In the genomic region with DNA sequence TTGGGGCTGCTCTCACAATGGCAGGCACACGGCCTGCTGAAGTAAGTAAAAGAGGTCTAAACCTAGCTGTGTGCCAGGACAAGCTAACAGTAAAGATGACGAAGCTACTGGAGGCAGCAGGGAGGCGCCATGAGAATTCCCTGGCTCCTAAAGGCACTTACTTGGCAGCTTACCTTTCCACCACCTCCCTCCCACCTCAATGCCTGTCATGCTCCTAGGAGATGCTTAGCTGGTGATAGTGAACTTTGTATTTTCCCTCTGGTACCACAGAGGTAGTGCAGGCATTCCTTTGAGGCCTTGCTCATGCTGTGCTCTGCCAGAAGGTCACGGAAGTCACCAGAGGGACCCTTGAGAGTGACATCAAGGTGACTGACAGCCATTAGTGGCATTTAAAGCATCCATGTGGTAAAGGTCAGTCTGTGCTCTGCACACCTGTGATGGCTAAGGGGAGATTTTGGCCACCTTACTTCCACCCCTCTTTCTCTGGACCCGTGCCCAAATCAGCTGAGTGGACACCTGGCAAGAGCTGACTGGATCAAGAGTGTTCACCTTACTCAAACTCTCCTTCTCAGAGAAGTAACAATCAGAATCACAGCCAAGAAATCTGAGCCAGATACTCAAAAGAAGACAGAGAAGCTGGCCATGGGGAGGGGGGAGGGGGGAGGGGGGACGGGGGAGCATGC, we compare ENCODE assay signal across 9 cellular contexts. TPM values are rescaled to one million over a fixed set of nuclear protein-coding genes. Genes with fewer than 3 reads are reported as not detected.
DNase-seq lines count a peak whose midpoint lies in the region; ATAC-seq, FAIRE-seq and TF ChIP-seq lines count a peak whose summit lies in the region.
"Had no signal": no experiment of that assay in that cellular context is flagged by ENCODE, and none has a peak within 500 bp of the region (broad histone marks: within the 10 kb centered on the region; RNA-seq: fewer than 3 reads in every experiment).

No MANE protein-coding gene starts in this region.

- H3K4me3 ChIP-seq in A549 (no peak overlapping the region), IMR-90 (ENCODE audit: insufficient read depth, low read depth, low read length) (no peak overlapping the region)

- H2BK20ac ChIP-seq in IMR-90 (ENCODE audit: low read depth, low read length), result no peak overlapping the region

- H3K27ac ChIP-seq in A549 (no peak overlapping the region), IMR-90 (ENCODE audit: insufficient read depth, low read length) (no peak overlapping the region), caudate nucleus (ENCODE audit: low read depth, low read length) (peak overlapping the region; percentile 89)

- TF ChIP-seq CTCF in A549 (IDR thresholded peaks at IDR 0.05), result no peak
- no peak for TF ChIP-seq CTCF in IMR-90 (conservative IDR thresholded peaks at IDR 0.05; ENCODE audit: low read depth, low read length)
- no peak for TF ChIP-seq CTCF in nephron (IDR thresholded peaks at IDR 0.05; ENCODE audit: unreplicated experiment in 3 of 3)

- WGBS in A549 (ENCODE audit: missing lambda C conversion rate), result 83% methylated on average over 5 of the region's 6 CpGs
- WGBS in IMR-90 (ENCODE audit: extremely low coverage in 2 of 2, insufficient read length in 1 of 2), 2 experiments, result 100% methylated on average over 1 of the region's 6 CpGs; no CpG with 5 or more reads in 1 of the 2 experiments

- no peak overlapping the region for H3K18ac ChIP-seq in IMR-90 (ENCODE audit: low read depth, low read length)

- H3K27me3 ChIP-seq in IMR-90 (ENCODE audit: control insufficient read depth, insufficient read depth, low read length), result no peaks in the 10 kb centered on the region

- H3K4me2 ChIP-seq in A549, result peak overlapping the region; percentile 95; the same call in 1 of the 3 replicates
- peak overlapping the region; percentile 28; the same call in 1 of the 2 replicates for H3K4me2 ChIP-seq in IMR-90 (ENCODE audit: low read depth, low read length)

- H2AK9ac ChIP-seq in IMR-90 (replicated peaks; ENCODE audit: low read depth, low read length, poor library complexity), result no peak overlapping the region

- no peak overlapping the region for H3K23ac ChIP-seq in IMR-90 (ENCODE audit: low read depth, low read length)

- DNase-seq in A549 (ENCODE audit: low read depth in 1 of 2, low spot score in 1 of 2) (no peak), IMR-90 (no peak), caudate nucleus (lab: John Stamatoyannopoulos, UW) (peak in 32 of 61 donors; percentile 17 to 89 (median 43))
- DNase-seq in stimulated activated CD8-positive, alpha-beta memory T cell treated with anti-CD3 and anti-CD28 coated beads, Interleukin-4, amount 100 ng/mL, for 48 hours, result no peak
- no peak for DNase-seq in stimulated activated CD4-positive, alpha-beta T cell treated with anti-CD3 and anti-CD28 coated beads, Interleukin-2, amount 100 ng/mL, for 24 hours
- DNase-seq: left colon had no signal

- H3K9ac ChIP-seq in IMR-90 (ENCODE audit: low read depth, low read length), result no peak overlapping the region

- ATAC-seq in A549 (no peak), IMR-90 (ENCODE audit: low read depth) (no peak), HG03520 (IDR thresholded peaks at IDR 0.05; ENCODE audit: unreplicated experiment) (no peak), GM18907 (IDR thresholded peaks at IDR 0.05; ENCODE audit: unreplicated experiment) (no peak)
- ATAC-seq: left colon had no signal

- TF ChIP-seq POLR2A in A549 (IDR thresholded peaks at IDR 0.05; ENCODE audit: low read length) (no peak), IMR-90 (IDR thresholded peaks at IDR 0.05; ENCODE audit: low read depth, low read length) (no peak)

- intact Hi-C loops in IMR-90 (cut with micrococcal nuclease), result loop anchor here (10.0 kb wide), 1 partner anchor 175 kb away; no protein-coding TSS in a partner anchor

- peaks cover 74% of the 10 kb centered on the region for H4K20me1 ChIP-seq in IMR-90 (ENCODE audit: insufficient read depth, low read length)

- H3K56ac ChIP-seq in IMR-90 (ENCODE audit: extremely low read depth, insufficient read depth, low read length), result no peak overlapping the region

- CTCF ChIA-PET in A549 (lab: Yijun Ruan, JAX), result interaction anchor here (0.6 to 2.4 kb wide), 3 partner anchors 52 to 114 kb away, joined by 3 to 8 read pairs (median 4); no protein-coding TSS in a partner anchor
- CTCF ChIA-PET in IMR-90 (lab: Yijun Ruan, JAX), result no interaction called here

- H3K4me3 Mint-ChIP-seq in nephron, result peak overlapping the region; percentile 28 to 96 (median 88)

- dilution Hi-C loops in IMR-90 (cut with HindIII; ENCODE audit: low sequenced_read_pairs, unreplicated experiment), result no loop called here

- H2AFZ ChIP-seq in IMR-90 (replicated peaks; ENCODE audit: low read length, poor library complexity), result no peak overlapping the region

- TF ChIP-seq EP300 in A549 (IDR thresholded peaks at IDR 0.05), result no peak

- H2BK15ac ChIP-seq in IMR-90 (ENCODE audit: low read depth, low read length), result no peak overlapping the region

- H3K9me3 ChIP-seq in A549 (no peaks in the 10 kb centered on the region), IMR-90 (ENCODE audit: control insufficient read depth, insufficient read depth, low read length) (no peaks in the 10 kb centered on the region)

- peaks cover 9 to 82% of the 10 kb centered on the region in 2 experiments; a peak in 3 of 4 replicates for H3K79me1 ChIP-seq in IMR-90 (ENCODE audit: low read depth in 1 of 2, low read length in 2 of 2)

- no peaks in the 10 kb centered on the region for H3K9me3 Mint-ChIP-seq in nephron

- peaks cover 27% of the 10 kb centered on the region; the same call in 2 of the 3 replicates for H3K4me1 ChIP-seq in A549
- H3K4me1 ChIP-seq in IMR-90 (ENCODE audit: control insufficient read depth, insufficient read depth, low read length), result peaks cover 26% of the 10 kb centered on the region

- no peak overlapping the region for H4K5ac ChIP-seq in IMR-90 (ENCODE audit: low read depth, low read length)

- TF ChIP-seq RAD21 in A549 (conservative IDR thresholded peaks at IDR 0.05 in 1 of 2, IDR thresholded peaks at IDR 0.05 in 1 of 2), result no peak
- no peak for TF ChIP-seq RAD21 in IMR-90 (IDR thresholded peaks at IDR 0.05; ENCODE audit: low read length)

- H2BK5ac ChIP-seq in IMR-90 (ENCODE audit: low read depth, low read length, poor library complexity, severe bottlenecking), result no peak overlapping the region

- POLR2A ChIA-PET in A549 (lab: Yijun Ruan, JAX) (interaction anchor here (0.6 kb wide), 1 partner anchor 13 kb away, joined by 3 read pairs; no protein-coding TSS in a partner anchor), IMR-90 (lab: Charles Lee; ENCODE audit: unreplicated experiment) (no interaction called here)

- H3K27ac Mint-ChIP-seq in nephron, result peak overlapping the region in 1 of 3 experiments; percentile 66

- no peak overlapping the region for H4K91ac ChIP-seq in IMR-90 (ENCODE audit: insufficient read depth, low read depth, low read length)

- H3K4me1 Mint-ChIP-seq in nephron, result peaks cover 68% of the 10 kb centered on the region

- H4K8ac ChIP-seq in IMR-90 (ENCODE audit: low read depth in 2 of 2, low read length in 2 of 2), result no peak overlapping the region

- H3K4ac ChIP-seq in IMR-90 (ENCODE audit: low read depth, low read length), result no peak overlapping the region

- BruUV-seq in IMR-90 (replicated peaks; lab: Mats Ljungman, UMichigan), result no TSS peak

- no peak overlapping the region for H2BK120ac ChIP-seq in IMR-90 (ENCODE audit: low read depth, low read length)

- no peak overlapping the region for H3K14ac ChIP-seq in IMR-90 (replicated peaks; ENCODE audit: low read depth, low read length)

- H3K27me3 Mint-ChIP-seq in nephron (ENCODE audit: low read depth), result peaks cover 8% of the 10 kb centered on the region

- peaks cover 7% of the 10 kb centered on the region for H3K36me3 ChIP-seq in IMR-90 (ENCODE audit: control insufficient read depth, insufficient read depth, low read length)

- no peak for FAIRE-seq in A549 (lab: Jason Lieb, UNC)

- H3K9me1 ChIP-seq in IMR-90 (ENCODE audit: insufficient read depth, low read length), result peaks cover 48% of the 10 kb centered on the region

- in situ Hi-C loops in IMR-90 (cut with MboI; ENCODE audit: low sequenced_read_pairs), result no loop called here

- no peaks in the 10 kb centered on the region for H3K36me3 Mint-ChIP-seq in nephron (ENCODE audit: low read depth)

- no peak overlapping the region for H2AK5ac ChIP-seq in IMR-90 (ENCODE audit: low read depth, low read length)

TF ChIP-seq in A549, 52 proteins besides CTCF, POLR2A, EP300 and RAD21 (continues in another document):
- TF ChIP-seq, protein P1, sequence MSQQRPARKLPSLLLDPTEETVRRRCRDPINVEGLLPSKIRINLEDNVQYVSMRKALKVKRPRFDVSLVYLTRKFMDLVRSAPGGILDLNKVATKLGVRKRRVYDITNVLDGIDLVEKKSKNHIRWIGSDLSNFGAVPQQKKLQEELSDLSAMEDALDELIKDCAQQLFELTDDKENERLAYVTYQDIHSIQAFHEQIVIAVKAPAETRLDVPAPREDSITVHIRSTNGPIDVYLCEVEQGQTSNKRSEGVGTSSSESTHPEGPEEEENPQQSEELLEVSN (IDR thresholded peaks at IDR 0.05; ENCODE audit: borderline replicate concordance, low read depth), result no peak
- TF ChIP-seq MYC (IDR thresholded peaks at IDR 0.05; ENCODE audit: borderline replicate concordance, low read length) (no peak), ZFP36 (IDR thresholded peaks at IDR 0.05; ENCODE audit: borderline replicate concordance, partially characterized antibody) (no peak), TP53 (CRISPR knock-in tag; IDR thresholded peaks at IDR 0.05) (no peak), SREBF2 (IDR thresholded peaks at IDR 0.05) (no peak)

TF ChIP-seq in IMR-90, 13 proteins besides CTCF, POLR2A, EP300 and RAD21 (continues in another document):
- TF ChIP-seq FOS (IDR thresholded peaks at IDR 0.05; ENCODE audit: low read depth, low read length) (no peak), MAZ (IDR thresholded peaks at IDR 0.05; ENCODE audit: borderline replicate concordance, low read depth, low read length) (no peak), NFE2L2 (IDR thresholded peaks at IDR 0.05; ENCODE audit: low read depth, low read length) (no peak)

RNA-seq across cellular contexts. Expression of gene FKBP1A, which starts 3.0 kb away (rescaled TPM):
- polyA plus RNA-seq in A549 (2011; rRNA removed) (535 and 848 TPM in 2 replicates), A549 (2017; fragmentation: RNase III; extraction: RNeasy Plus Mini Kit Qiagen cat#74134 plus additional on column Dnase treatment) (375 to 385 TPM (median 377 TPM) in 3 replicates), IMR-90 (2012; rRNA removed) (513 and 528 TPM in 2 replicates)
- polyA plus RNA-seq in A549 (2012; cell fraction: cytosol; rRNA removed), result 405 and 481 TPM in 2 replicates
- 108 and 284 TPM in 2 replicates for polyA plus RNA-seq in A549 (2012; cell fraction: nucleus; rRNA removed)
- 309 and 380 TPM in 2 replicates for polyA minus RNA-seq in A549 (2011; rRNA and poly(A)+ RNA removed)
- total RNA-seq in IMR-90 (2012; rRNA removed), result 91.9 and 120 TPM in 2 replicates
- polyA plus RNA-seq in IMR-90 (2012; cell fraction: cytosol; rRNA removed), result 250 and 846 TPM in 2 replicates
- polyA plus RNA-seq in IMR-90 (2012; cell fraction: nucleus; rRNA removed; ENCODE audit: low replicate concordance), result 45.1 and 159 TPM in 2 replicates

Comparison
In these comparisons a context has a peak if more than half of its experiments do, and no peak if none do; other contexts are left out.
1. DNase-seq: peak in caudate nucleus (32 of 61); none in A549 (0 of 2), IMR-90 (single experiment), stimulated activated CD8-positive, alpha-beta memory T cell treated with anti-CD3 and anti-CD28 coated beads, Interleukin-4, amount 100 ng/mL, for 48 hours (single experiment) and stimulated activated CD4-positive, alpha-beta T cell treated with anti-CD3 and anti-CD28 coated beads, Interleukin-2, amount 100 ng/mL, for 24 hours (0 of 2).